ENCODE assay signal across 17 cellular contexts in the genomic region with DNA sequence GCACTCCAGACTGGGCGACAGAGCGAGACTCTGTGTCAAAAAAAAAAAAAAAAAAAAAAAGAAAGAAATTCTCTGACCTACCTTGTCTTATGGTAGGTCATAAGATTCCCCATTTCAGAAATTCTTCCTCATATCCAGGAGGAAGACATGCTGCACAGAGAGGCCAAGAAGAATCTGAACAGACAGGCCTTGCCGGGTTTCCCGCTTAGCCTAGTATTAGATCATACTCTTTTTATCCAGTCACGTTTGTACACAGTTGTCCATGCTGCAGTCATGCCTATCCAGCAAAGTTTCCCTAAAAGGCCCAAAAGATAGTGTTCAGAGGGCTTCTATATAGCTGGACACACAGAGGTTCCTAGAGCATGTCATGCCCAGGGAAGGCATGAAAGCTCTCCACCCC.
DNase-seq lines count a peak whose midpoint lies in the region; ATAC-seq and TF ChIP-seq lines count a peak whose summit lies in the region.
"Had no signal": no experiment of that assay in that cellular context is flagged by ENCODE, and none has a peak within 500 bp of the region (broad histone marks: within the 10 kb centered on the region; RNA-seq: fewer than 3 reads in every experiment).

No MANE protein-coding gene starts in this region.

- H3K9me3 ChIP-seq in naive thymus-derived CD4-positive, alpha-beta T cell (ENCODE audit: control insufficient read depth in 2 of 3, low read length in 3 of 3) = no peaks in the 10 kb centered on the region
- H3K9me3 ChIP-seq: A549, Caco-2 had no signal

- DNase-seq in natural killer cell treated with Interleukin-12 subunit alpha and Interleukin-12 subunit beta and Interleukin-15 and Interleukin-18, amount 100 ng/mL, for 72 hours (ENCODE audit: low spot score) = no peak
- no peak for DNase-seq in natural killer cell
- DNase-seq in naive thymus-derived CD4-positive, alpha-beta T cell = no peak
- DNase-seq in HCEC 1CT = no peak
- DNase-seq in MV-4-11 (lab: John Stamatoyannopoulos, UW) = no peak
- DNase-seq: AML-193; Caco-2; Calu3; CD4-positive, alpha-beta T cell; CD8-positive, alpha-beta T cell; DMS79 treated with DMSO at 0.1 percent for 48 hours; GF-D8 had no signal

- H3K27me3 ChIP-seq in naive thymus-derived CD4-positive, alpha-beta T cell (ENCODE audit: control insufficient read depth in 2 of 2, insufficient read depth in 2 of 2, low read length in 2 of 2) = no peaks in the 10 kb centered on the region
- H3K27me3 ChIP-seq: BLaER1 treated with 17β-estradiol and CSF1 and Interleukin-3, amounts not matched to agents 10 nM and 100 nM had no signal

- CTCF ChIA-PET in naive thymus-derived CD4-positive, alpha-beta T cell (lab: Charles Lee) = no interaction called here

- peaks cover 46 to 47% of the 10 kb centered on the region in 2 donors for H3K4me1 Mint-ChIP-seq in natural killer cell treated with Interleukin-12 subunit alpha and Interleukin-12 subunit beta and Interleukin-15 and Interleukin-18, amount 100 ng/mL, for 72 hours (ENCODE audit: low read depth in 2 of 2)
- H3K4me1 Mint-ChIP-seq in natural killer cell = peaks cover 50 to 56% of the 10 kb centered on the region in 2 donors
- peaks cover 6 to 21% (median 9%) of the 10 kb centered on the region in 7 donors for H3K4me1 Mint-ChIP-seq in naive thymus-derived CD4-positive, alpha-beta T cell
- H3K4me1 Mint-ChIP-seq: B cell had no signal

- H3K27ac ChIP-seq in naive thymus-derived CD4-positive, alpha-beta T cell (ENCODE audit: low read depth, low read length) = no peak overlapping the region
- H3K27ac ChIP-seq: 22Rv1; A549; BLaER1 treated with 17β-estradiol and CSF1 and Interleukin-3, amounts not matched to agents 10 nM and 100 nM; C4-2B had no signal

- no peak for TF ChIP-seq CTCF in natural killer cell (IDR thresholded peaks at IDR 0.05)

- peak overlapping the region in 1 of 2 donors; percentile 44 for H3K27ac Mint-ChIP-seq in natural killer cell treated with Interleukin-12 subunit alpha and Interleukin-12 subunit beta and Interleukin-15 and Interleukin-18, amount 100 ng/mL, for 72 hours
- H3K27ac Mint-ChIP-seq in natural killer cell = no peak overlapping the region
- H3K27ac Mint-ChIP-seq in naive thymus-derived CD4-positive, alpha-beta T cell = no peak overlapping the region
- H3K27ac Mint-ChIP-seq: B cell; CD4-positive, alpha-beta T cell; CD8-positive, alpha-beta T cell had no signal

- peak overlapping the region; percentile 38 for H3K4me3 Mint-ChIP-seq in natural killer cell treated with Interleukin-12 subunit alpha and Interleukin-12 subunit beta and Interleukin-15 and Interleukin-18, amount 100 ng/mL, for 72 hours
- no peak overlapping the region for H3K4me3 Mint-ChIP-seq in natural killer cell
- no peak overlapping the region for H3K4me3 Mint-ChIP-seq in naive thymus-derived CD4-positive, alpha-beta T cell
- H3K4me3 Mint-ChIP-seq: B cell; CD4-positive, alpha-beta T cell; CD8-positive, alpha-beta T cell had no signal

- H3K27me3 Mint-ChIP-seq in natural killer cell treated with Interleukin-12 subunit alpha and Interleukin-12 subunit beta and Interleukin-15 and Interleukin-18, amount 100 ng/mL, for 72 hours = no peaks in the 10 kb centered on the region
- no peaks in the 10 kb centered on the region for H3K27me3 Mint-ChIP-seq in natural killer cell (ENCODE audit: low read depth in 2 of 2)
- H3K27me3 Mint-ChIP-seq in naive thymus-derived CD4-positive, alpha-beta T cell = no peaks in the 10 kb centered on the region
- H3K27me3 Mint-ChIP-seq: B cell; CD4-positive, alpha-beta T cell had no signal

- intact Hi-C loops in natural killer cell (cut with micrococcal nuclease) = no loop called here
- intact Hi-C loops in naive thymus-derived CD4-positive, alpha-beta T cell (cut with micrococcal nuclease) = no loop called here

- H3K4me3 ChIP-seq in naive thymus-derived CD4-positive, alpha-beta T cell (ENCODE audit: low read length) = no peak overlapping the region
- H3K4me3 ChIP-seq: A549; BLaER1 treated with 17β-estradiol and CSF1 and Interleukin-3, amounts not matched to agents 10 nM and 100 nM had no signal

- POLR2A ChIA-PET in naive thymus-derived CD4-positive, alpha-beta T cell (lab: Charles Lee) = no interaction called here

- H3K36me3 Mint-ChIP-seq in natural killer cell treated with Interleukin-12 subunit alpha and Interleukin-12 subunit beta and Interleukin-15 and Interleukin-18, amount 100 ng/mL, for 72 hours = peaks cover 5% of the 10 kb centered on the region
- no peaks in the 10 kb centered on the region for H3K36me3 Mint-ChIP-seq in natural killer cell
- H3K36me3 Mint-ChIP-seq in naive thymus-derived CD4-positive, alpha-beta T cell = no peaks in the 10 kb centered on the region
- H3K36me3 Mint-ChIP-seq: CD8-positive, alpha-beta T cell had no signal

- H3K36me3 ChIP-seq in naive thymus-derived CD4-positive, alpha-beta T cell (ENCODE audit: control insufficient read depth in 2 of 3, insufficient read depth in 3 of 3, low read length in 3 of 3) = no peaks in the 10 kb centered on the region
- H3K36me3 ChIP-seq: BLaER1 treated with 17β-estradiol and CSF1 and Interleukin-3, amounts not matched to agents 10 nM and 100 nM had no signal

- peaks cover 3% of the 10 kb centered on the region for H3K9me3 Mint-ChIP-seq in natural killer cell treated with Interleukin-12 subunit alpha and Interleukin-12 subunit beta and Interleukin-15 and Interleukin-18, amount 100 ng/mL, for 72 hours
- no peaks in the 10 kb centered on the region for H3K9me3 Mint-ChIP-seq in natural killer cell
- H3K9me3 Mint-ChIP-seq in naive thymus-derived CD4-positive, alpha-beta T cell = peaks cover 0 to 23% (median 4%) of the 10 kb centered on the region in 11 donors
- H3K9me3 Mint-ChIP-seq: CD4-positive, alpha-beta T cell had no signal

- H3K4me1 ChIP-seq in naive thymus-derived CD4-positive, alpha-beta T cell (ENCODE audit: control insufficient read depth in 2 of 2, insufficient read depth in 2 of 2, low read length in 2 of 2) = peaks cover 0 to 13% of the 10 kb centered on the region in 2 donors
- H3K4me1 ChIP-seq: A549, Caco-2 had no signal

- no peak for ATAC-seq in natural killer cell treated with Interleukin-12 subunit alpha and Interleukin-12 subunit beta and Interleukin-15 and Interleukin-18, amount 100 ng/mL, for 72 hours
- no peak for ATAC-seq in natural killer cell
- ATAC-seq in naive thymus-derived CD4-positive, alpha-beta T cell = peak; percentile 26
- ATAC-seq: A549; CD8-positive, alpha-beta T cell had no signal
